In the genomic region with DNA sequence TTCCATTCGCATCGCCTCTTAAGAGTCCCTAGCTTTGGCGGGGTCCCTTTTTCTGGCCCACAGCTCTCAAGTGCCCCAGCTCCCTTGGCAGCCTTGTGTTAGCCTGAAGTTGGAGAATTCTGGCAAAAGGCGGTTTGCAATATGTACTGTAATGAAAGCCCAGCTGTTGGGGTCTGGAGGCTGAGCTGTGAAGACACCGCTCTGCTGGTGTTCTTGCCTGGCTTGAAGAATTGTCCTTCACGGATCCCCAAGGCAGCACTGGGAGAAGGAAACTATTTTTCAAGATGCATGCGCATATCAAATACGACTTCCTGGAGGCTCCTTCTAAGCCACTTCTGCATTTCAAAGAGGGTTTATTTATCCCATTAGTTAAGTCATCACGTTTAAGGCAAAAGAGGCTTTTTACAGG, we compare ENCODE assay signal across 1 cellular context.
A peak's percentile ranks its signal among the peaks of the same experiment; 100 is the strongest.
TF ChIP-seq lines count a peak whose summit lies in the region.

No MANE protein-coding gene starts in this region.

TF ChIP-seq in GM23338, 12 proteins besides CTCF, POLR2A, EP300 and RAD21 (continued from another document):
- TF ChIP-seq ZNF462 (CRISPR knock-in tag; IDR thresholded peaks at IDR 0.05), result 0 out of 2 replicates have a peak, but pooled peaks have one; percentile 41
- no peak for TF ChIP-seq EZH2phosphoT487 (IDR thresholded peaks at IDR 0.05; ENCODE audit: unreplicated experiment)
